27 cellular contexts compared by ENCODE assay signal in genomic region chr6:160222491-160222890, GRCh38. TPM values are rescaled to one million over a fixed set of nuclear protein-coding genes. Genes with fewer than 3 reads are reported as not detected.
A peak's percentile ranks its signal among the peaks of the same experiment; 100 is the strongest.
DNase-seq lines count a peak whose midpoint lies in the region; ATAC-seq and TF ChIP-seq lines count a peak whose summit lies in the region.
"Had no signal": no experiment of that assay in that cellular context is flagged by ENCODE, and none has a peak within 500 bp of the region (broad histone marks: within the 10 kb centered on the region; RNA-seq: fewer than 3 reads in every experiment).

No MANE protein-coding gene starts in this region.

- peaks cover 7% of the 10 kb centered on the region for H3K27me3 Mint-ChIP-seq in osteocyte (ENCODE audit: unreplicated experiment)

- no peak overlapping the region for H3K4me3 Mint-ChIP-seq in osteocyte (ENCODE audit: unreplicated experiment)
- H3K4me3 Mint-ChIP-seq: CD4-positive, CD25-positive, alpha-beta regulatory T cell had no signal

- no peaks in the 10 kb centered on the region for H3K36me3 Mint-ChIP-seq in osteocyte (ENCODE audit: unreplicated experiment)
- H3K36me3 Mint-ChIP-seq: CD4-positive, CD25-positive, alpha-beta regulatory T cell had no signal

- peaks cover 5% of the 10 kb centered on the region for H3K4me1 Mint-ChIP-seq in osteocyte (ENCODE audit: unreplicated experiment)
- H3K4me1 Mint-ChIP-seq: CD4-positive, CD25-positive, alpha-beta regulatory T cell had no signal

- H3K27ac ChIP-seq in colonic mucosa (peak overlapping the region; percentile 71), tibial artery (peak overlapping the region; percentile 53 to 70)
- H3K27ac ChIP-seq: GM23248, KMS-11, RWPE1 had no signal

- H3K4me1 ChIP-seq in colonic mucosa (peaks cover 3% of the 10 kb centered on the region), tibial artery (peaks cover 0 to 48% (median 11%) of the 10 kb centered on the region in 4 donors)

- no peaks in the 10 kb centered on the region for H3K27me3 ChIP-seq in H7 (ENCODE audit: control insufficient read depth, insufficient read depth, low read length)
- H3K27me3 ChIP-seq in colonic mucosa = no peaks in the 10 kb centered on the region
- H3K27me3 ChIP-seq in tibial artery = no peaks in the 10 kb centered on the region

- ATAC-seq in HG03097 (IDR thresholded peaks at IDR 0.05; ENCODE audit: low FRiP score, unreplicated experiment) = no peak
- ATAC-seq in HG03571 (IDR thresholded peaks at IDR 0.05; ENCODE audit: unreplicated experiment) = no peak
- ATAC-seq: GM12878 had no signal

- H3K36me3 ChIP-seq in H7 (replicated peaks; ENCODE audit: control insufficient read depth, insufficient read depth, low read length) (no peaks in the 10 kb centered on the region), colonic mucosa (no peaks in the 10 kb centered on the region), tibial artery (no peaks in the 10 kb centered on the region)

- DNase-seq in H7 (peak; percentile 49), colonic mucosa (no peak), iPS-NIHi7 (ENCODE audit: extremely low spot score) (peak; percentile 58), tibial artery (no peak), NCI-H526 (lab: John Stamatoyannopoulos, UW) (no peak), osteocyte (ENCODE audit: extremely low spot score, unreplicated experiment) (no peak)
- DNase-seq: CD4-positive, CD25-positive, alpha-beta regulatory T cell; COR-L47; DMS 273 treated with DMSO at 0.1 percent for 48 hours; DMS79 treated with DMSO at 0.1 percent for 48 hours; GM23248; IMR-90; NCI-H1092 treated with DMSO at 0.1 percent for 48 hours; NCI-H146; NCI-H2029; NCI-H226; NCI-H510A treated with DMSO at 0.1 percent for 48 hours; NCI-H774; NK-92 treated with Interleukin-12 subunit alpha and Interleukin-12 subunit beta, amount 100 ng/mL, for 24 hours; SHP77 treated with DMSO at 0.1 percent for 48 hours; SK-N-SH had no signal

- H3K9ac ChIP-seq in colonic mucosa (ENCODE audit: low read depth in 2 of 2, low read length in 2 of 2) = no peak overlapping the region
- H3K9ac ChIP-seq: GM23248, KMS-11, SK-N-SH had no signal

- intact Hi-C loops in colonic mucosa (cut with DNase I) = loop anchor here (10.0 kb wide), 1 partner anchor 222 kb away; no protein-coding TSS in a partner anchor
- intact Hi-C loops in tibial artery (cut with DNase I; ENCODE audit: low total_unique reads) = no loop called here

- H3K9me3 ChIP-seq in colonic mucosa = no peaks in the 10 kb centered on the region
- H3K9me3 ChIP-seq in tibial artery = peaks cover 0 to 6% (median 0%) of the 10 kb centered on the region in 3 donors
- H3K9me3 ChIP-seq: SK-N-SH had no signal

- TF ChIP-seq CTCF in colonic mucosa (IDR thresholded peaks at IDR 0.05) = no peak
- no peak for TF ChIP-seq CTCF in tibial artery (IDR thresholded peaks at IDR 0.05)
- TF ChIP-seq CTCF in osteocyte (IDR thresholded peaks at IDR 0.05) = no peak

- H3K27ac Mint-ChIP-seq in osteocyte (ENCODE audit: unreplicated experiment) = no peak overlapping the region
- H3K27ac Mint-ChIP-seq: CD4-positive, CD25-positive, alpha-beta regulatory T cell had no signal

- H3K9me3 Mint-ChIP-seq in osteocyte (ENCODE audit: unreplicated experiment) = peaks cover 4% of the 10 kb centered on the region

- no peak overlapping the region for H3K4me3 ChIP-seq in H7 (ENCODE audit: insufficient read depth, low read depth, low read length)
- H3K4me3 ChIP-seq in colonic mucosa = no peak overlapping the region
- H3K4me3 ChIP-seq in tibial artery = no peak overlapping the region
- H3K4me3 ChIP-seq: GM12878, GM23248 had no signal

RNA-seq across cellular contexts. Expression of gene SLC22A2, which starts 36.1 kb away (rescaled TPM):
- 0.42 and 1.1 TPM in 2 replicates for total RNA-seq in H7 (2014; rRNA removed; shearing (Covaris generic))
- not detected for total RNA-seq in colonic mucosa
- not detected in 2 replicates for total RNA-seq in osteocyte
- total RNA-seq: A673; CD4-positive, CD25-positive, alpha-beta regulatory T cell; GM12878; GM23248; IMR-90 had no signal

Comparison
In these comparisons a context has a peak if more than half of its experiments do, and no peak if none do; other contexts are left out.
1. DNase-seq: peak in H7 (single experiment) and iPS-NIHi7 (single experiment); none in colonic mucosa (single experiment), tibial artery (0 of 2), NCI-H526 (0 of 2) and osteocyte (single experiment).